10 cellular contexts compared by ENCODE assay signal in genomic region chr1:156963621-156964020, GRCh38. TPM values are rescaled to one million over a fixed set of nuclear protein-coding genes. Genes with fewer than 3 reads are reported as not detected.
DNase-seq lines count a peak whose midpoint lies in the region; ATAC-seq, FAIRE-seq and TF ChIP-seq lines count a peak whose summit lies in the region.
"Had no signal": no experiment of that assay in that cellular context is flagged by ENCODE, and none has a peak within 500 bp of the region (broad histone marks: within the 10 kb centered on the region; RNA-seq: fewer than 3 reads in every experiment).

No MANE protein-coding gene starts in this region.

- ATAC-seq in K562 (peak; percentile 56), GM18520 (IDR thresholded peaks at IDR 0.05; ENCODE audit: unreplicated experiment) (no peak), GM19467 (IDR thresholded peaks at IDR 0.05; ENCODE audit: unreplicated experiment) (no peak)

- H3K27ac Mint-ChIP-seq in T-helper 2 cell treated with Interferon-gamma antibody and Interleukin-4, amounts not matched to agents 5 μg/mL and 100 μg/mL, for 36 hours, result peak overlapping the region; percentile 62
- H3K27ac Mint-ChIP-seq: nephron had no signal

- H2AFZ ChIP-seq in K562 (ENCODE audit: low read depth, low read length), result no peak overlapping the region

- no peak for TF ChIP-seq CTCF in GM12864 (IDR thresholded peaks at IDR 0.05; ENCODE audit: low read depth, low read length, missing control alignments)
- TF ChIP-seq CTCF in K562 (IDR thresholded peaks at IDR 0.05 in 2 of 3, conservative IDR thresholded peaks at IDR 0.05 in 1 of 3; ENCODE audit: insufficient read depth in 2 of 3, low read depth in 1 of 3, low read length in 3 of 3), result no peak

- peaks cover 34% of the 10 kb centered on the region for H3K27me3 Mint-ChIP-seq in T-helper 2 cell treated with Interferon-gamma antibody and Interleukin-4, amounts not matched to agents 5 μg/mL and 100 μg/mL, for 36 hours (ENCODE audit: low read depth)

- no peak overlapping the region for H3K4me2 ChIP-seq in K562 (ENCODE audit: insufficient read depth, low read length)

- POLR2A ChIA-PET in K562 (lab: Yijun Ruan, JAX), result interaction anchor here (2.2 kb wide), 1 partner anchor 30 kb away, joined by 8 read pairs; no protein-coding TSS in a partner anchor

- FAIRE-seq in K562 (lab: Jason Lieb, UNC), result peak; percentile 60

- TF ChIP-seq POLR2A in K562 (conservative IDR thresholded peaks at IDR 0.05), result no peak

- CTCF ChIA-PET in K562 (lab: Yijun Ruan, JAX; ENCODE audit: low intra/inter-chr PET ratio), result no interaction called here

- peak overlapping the region; percentile 90 for H3K4me3 Mint-ChIP-seq in T-helper 2 cell treated with Interferon-gamma antibody and Interleukin-4, amounts not matched to agents 5 μg/mL and 100 μg/mL, for 36 hours
- H3K4me3 Mint-ChIP-seq: nephron had no signal

- no peaks in the 10 kb centered on the region for H3K9me3 ChIP-seq in K562 (replicated peaks; ENCODE audit: control insufficient read depth, insufficient read depth, low read depth, low read length)

- WGBS in K562 (ENCODE audit: insufficient coverage, low coverage, missing lambda C conversion rate), result 58% methylated on average over 3 of the region's 3 CpGs

- H3K27ac ChIP-seq in K562 (ENCODE audit: extremely low read depth, low read depth, low read length), result no peak overlapping the region

- H3K9me1 ChIP-seq in K562 (ENCODE audit: control insufficient read depth, insufficient read depth, low read length), result no peaks in the 10 kb centered on the region

- in situ Hi-C loops in K562 (cut with MboI), result no loop called here

- TF ChIP-seq EP300 in K562 (IDR thresholded peaks at IDR 0.05; ENCODE audit: low read length), result no peak

- H3K36me3 ChIP-seq in K562 (ENCODE audit: control insufficient read depth, insufficient read depth, low read length), result peaks cover 32% of the 10 kb centered on the region; the same call in 2 of the 3 replicates

- H3K36me3 Mint-ChIP-seq in T-helper 2 cell treated with Interferon-gamma antibody and Interleukin-4, amounts not matched to agents 5 μg/mL and 100 μg/mL, for 36 hours (ENCODE audit: low read depth), result peaks cover 20% of the 10 kb centered on the region

- no peaks in the 10 kb centered on the region for H4K20me1 ChIP-seq in K562 (replicated peaks; ENCODE audit: control insufficient read depth, insufficient read depth, low read length)

- TF ChIP-seq RAD21 in K562 (CRISPR knock-in tag; conservative IDR thresholded peaks at IDR 0.05 in 1 of 2, IDR thresholded peaks at IDR 0.05 in 1 of 2), result no peak

- no peaks in the 10 kb centered on the region for H3K79me2 ChIP-seq in K562 (ENCODE audit: control insufficient read depth, insufficient read depth, low read length)

- no TSS peak for BruUV-seq in K562 (replicated peaks; lab: Mats Ljungman, UMichigan)

- H3K9ac ChIP-seq in K562 (ENCODE audit: insufficient read depth in 1 of 2, low read depth in 2 of 2, low read length in 2 of 2), result no peak overlapping the region

- intact Hi-C loops in K562 (cut with micrococcal nuclease), result no loop called here

- H3K4me1 Mint-ChIP-seq in T-helper 2 cell treated with Interferon-gamma antibody and Interleukin-4, amounts not matched to agents 5 μg/mL and 100 μg/mL, for 36 hours (ENCODE audit: low read depth), result peaks cover 33% of the 10 kb centered on the region
- H3K4me1 Mint-ChIP-seq: nephron had no signal

- DNase-seq in GM12864 (ENCODE audit: low read depth) (peak; percentile 8), K562 (ENCODE audit: extremely low read depth in 1 of 4, low spot score in 3 of 4) (peak in 1 of 4 experiments; percentile 22), cerebellum (ENCODE audit: low spot score) (no peak), DMS53 (lab: John Stamatoyannopoulos, UW) (no peak)
- peak; percentile 7 for DNase-seq in T-helper 2 cell treated with Interferon-gamma antibody and Interleukin-4, amounts not matched to agents 5 μg/mL and 100 μg/mL, for 36 hours (ENCODE audit: low spot score)
- DNase-seq in stimulated activated CD4-positive, alpha-beta T cell treated with anti-CD3 and anti-CD28 coated beads, Interleukin-1b, Interleukin-23, amount 100 ng/mL, for 48 hours, result peak; percentile 29
- DNase-seq: NCI-H1417 had no signal

- no peaks in the 10 kb centered on the region for H3K27me3 ChIP-seq in K562 (ENCODE audit: control insufficient read depth in 2 of 2, insufficient read depth in 2 of 2, low read length in 2 of 2)

- no peak overlapping the region for H3K4me3 ChIP-seq in GM12864 (ENCODE audit: low read depth, low read length)
- H3K4me3 ChIP-seq in K562, result no peak overlapping the region

- H3K9me3 Mint-ChIP-seq in T-helper 2 cell treated with Interferon-gamma antibody and Interleukin-4, amounts not matched to agents 5 μg/mL and 100 μg/mL, for 36 hours, result peaks cover 7% of the 10 kb centered on the region
- H3K9me3 Mint-ChIP-seq: nephron had no signal

- H3K4me1 ChIP-seq in K562 (replicated peaks in 1 of 2; ENCODE audit: control insufficient read depth in 2 of 2, insufficient read depth in 2 of 2, low read length in 2 of 2), result peaks cover 6 to 21% of the 10 kb centered on the region in 2 experiments

TF ChIP-seq in K562, 482 proteins besides CTCF, POLR2A, EP300 and RAD21 (continues in another document):
- peak in 1 of 2 experiments; percentile 20; a peak in 1 of 4 replicates for TF ChIP-seq ZNF639 (CRISPR knock-in tag; conservative IDR thresholded peaks at IDR 0.05 in 1 of 2, IDR thresholded peaks at IDR 0.05 in 1 of 2)
- TF ChIP-seq MCM7 (IDR thresholded peaks at IDR 0.05), result no peak
- TF ChIP-seq BMI1 (IDR thresholded peaks at IDR 0.05; ENCODE audit: low read length), result no peak
- TF ChIP-seq GMEB1 (CRISPR knock-in tag; IDR thresholded peaks at IDR 0.05), result no peak
- no peak for TF ChIP-seq RB1 (IDR thresholded peaks at IDR 0.05; ENCODE audit: low read depth)
- no peak for TF ChIP-seq CBX2 (IDR thresholded peaks at IDR 0.05; ENCODE audit: insufficient read depth, low read length, poor library complexity, severe bottlenecking)
- TF ChIP-seq SPI1 (IDR thresholded peaks at IDR 0.05; ENCODE audit: borderline replicate concordance, low read depth, low read length), result peak; percentile 27; the same call in 1 of the 2 replicates
- TF ChIP-seq RAD51 (IDR thresholded peaks at IDR 0.05; ENCODE audit: borderline replicate concordance, low read depth), result peak; percentile 82
- TF ChIP-seq MYNN (IDR thresholded peaks at IDR 0.05), result peak; percentile 44; the same call in 1 of the 2 replicates
- TF ChIP-seq MYNN (CRISPR knock-in tag; IDR thresholded peaks at IDR 0.05), result no peak
- TF ChIP-seq ZNF311 (CRISPR knock-in tag; IDR thresholded peaks at IDR 0.05), result no peak
- no peak for TF ChIP-seq TRIM24 (IDR thresholded peaks at IDR 0.05)

RNA-seq across cellular contexts. Expression of gene LRRC71, which starts 43.2 kb away (rescaled TPM):
- total RNA-seq in K562 (2011; cell fraction: chromatin; rRNA removed; ENCODE audit: low replicate concordance), result 2.2 and 3.8 TPM in 2 replicates
- 2.5 and 4.9 TPM in 2 replicates for total RNA-seq in K562 (2011; cell fraction: nucleolus; rRNA removed)
- total RNA-seq in K562 (2011; cell fraction: nucleoplasm; rRNA removed), result 2.4 and 2.8 TPM in 2 replicates
- total RNA-seq in K562 (2014; rRNA removed), result 0.64 TPM in 1 of 2 replicates, not detected in the other
- 0.22 and 0.51 TPM in 2 replicates for total RNA-seq in K562 (2014; rRNA removed; fragmentation: Illumina TruSeq; extraction: Trizol)
- total RNA-seq in K562 (2015; rRNA removed; fragmentation: Illumina TruSeq; extraction: Trizol), result not detected in 2 replicates
- 0.45 and 1.2 TPM in 2 replicates for total RNA-seq in K562 (2021)
- polyA plus RNA-seq in K562 (2011; rRNA removed), result 0.87 and 1.1 TPM in 2 replicates
- polyA plus RNA-seq in K562 (2011; cell fraction: cytosol; rRNA removed), result 0.99 and 1.4 TPM in 2 replicates
- polyA plus RNA-seq in K562 (2011; cell fraction: nucleus; rRNA removed), result 2.4 and 4.3 TPM in 2 replicates
- 0.90 and 0.99 TPM in 2 replicates for polyA plus RNA-seq in K562 (2012)
- 0.06 and 0.51 TPM in 2 replicates for polyA plus RNA-seq in K562 (2014; fragmentation: Illumina TruSeq; extraction: Trizol)
- polyA plus RNA-seq in K562 (2014; fragmentation: Nextera tagmentation; extraction: Ambion mirVana), result under 1 TPM; 0.23 to 0.38 TPM
- 0.19 and 0.91 TPM in 2 replicates for polyA plus RNA-seq in K562 (2014; rRNA removed)
- polyA minus RNA-seq in K562 (2011; rRNA and poly(A)+ RNA removed), result 0.54 and 0.63 TPM in 2 replicates
- polyA minus RNA-seq in K562 (2011; cell fraction: cytosol; rRNA and poly(A)+ RNA removed), result 1.5 TPM in 1 of 2 replicates, not detected in the other
- polyA minus RNA-seq in K562 (2011; cell fraction: nucleus; rRNA and poly(A)+ RNA removed), result 1.1 and 1.4 TPM in 2 replicates
- total RNA-seq in cerebellum, result 0.64 TPM

Comparison
In these comparisons a context has a peak if more than half of its experiments do, and no peak if none do; other contexts are left out.
1. DNase-seq: peak in GM12864 (single experiment), T-helper 2 cell treated with Interferon-gamma antibody and Interleukin-4, amounts not matched to agents 5 μg/mL and 100 μg/mL, for 36 hours (single experiment) and stimulated activated CD4-positive, alpha-beta T cell treated with anti-CD3 and anti-CD28 coated beads, Interleukin-1b, Interleukin-23, amount 100 ng/mL, for 48 hours (single experiment); none in cerebellum (single experiment) and DMS53 (single experiment).